In genomic region chr9:121459513-121459912, GRCh38 we compare ENCODE assay signal across 28 cellular contexts.
"Had no signal": no experiment of that assay in that cellular context is flagged by ENCODE, and none has a peak within 500 bp of the region (broad histone marks: within the 10 kb centered on the region; RNA-seq: fewer than 3 reads in every experiment).

No MANE protein-coding gene starts in this region.

- DNase-seq: activated CD4-positive, alpha-beta memory T cell treated with anti-CD3 and anti-CD28 coated beads for 36 hours; activated CD4-positive, alpha-beta T cell treated with anti-CD3 and anti-CD28 coated beads, Interleukin-2, amount 10 ng/mL, durations not matched to agents 7 days and 5 days; activated CD4-positive, CD25-positive, alpha-beta regulatory T cell; activated CD8-positive, alpha-beta memory T cell treated with anti-CD3 and anti-CD28 coated beads for 24 hours; activated effector memory CD4-positive, alpha-beta T cell treated with anti-CD3 and anti-CD28 coated beads, Interleukin-2, amount 50 U/mL, for 16 hours; activated naive CD4-positive, alpha-beta T cell treated with Interleukin-2 at 50 U/mL for 16 hours; activated naive CD8-positive, alpha-beta T cell treated with anti-CD3 and anti-CD28 coated beads, Interleukin-2, amount 50 U/mL, for 24 hours; activated T-cell treated with anti-CD3 and anti-CD28 coated beads, Interleukin-2, amount 50 U/mL, for 4 hours; amniotic stem cell; body of pancreas; central memory CD4-positive, alpha-beta T cell; MM.1S; NCI-H1105; NCI-H1436; NCI-H1694 treated with DMSO at 0.1 percent for 48 hours; NCI-H2081; NCI-H510A treated with DMSO at 0.1 percent for 48 hours; NCI-H69; NK-92 treated with Interleukin-12 subunit alpha and Interleukin-12 subunit beta, amount 100 ng/mL, for 24 hours; OCI-M1; Peyer's patch; Right ventricle myocardium superior; T-helper 17 cell; T-helper 9 cell had no signal

- ATAC-seq: activated naive CD4-positive, alpha-beta T cell treated with anti-CD3 and anti-CD28 coated beads, Interleukin-2, amount 50 U/mL, for 72 hours; activated naive CD8-positive, alpha-beta T cell treated with anti-CD3 and anti-CD28 coated beads, Interleukin-2, amount 50 U/mL, for 24 hours; activated T-cell treated with anti-CD3 and anti-CD28 coated beads, Interleukin-2, amount 50 U/mL, for 4 hours; body of pancreas; T-helper 17 cell had no signal

- H3K4me1 ChIP-seq: body of pancreas, Peyer's patch, SJSA1 had no signal

- H3K36me3 ChIP-seq: Peyer's patch, SJSA1 had no signal

- H3K27ac ChIP-seq: ascending aorta, body of pancreas, Peyer's patch, RWPE1, SJSA1 had no signal

- H3K27me3 ChIP-seq: ascending aorta, body of pancreas, Peyer's patch had no signal

- H3K27ac Mint-ChIP-seq: activated CD4-positive, alpha-beta memory T cell treated with anti-CD3 and anti-CD28 coated beads for 36 hours; activated CD4-positive, alpha-beta T cell treated with anti-CD3 and anti-CD28 coated beads, Interleukin-2, amount 10 ng/mL, durations not matched to agents 7 days and 5 days; activated naive CD4-positive, alpha-beta T cell treated with anti-CD3 and anti-CD28 coated beads, Interleukin-2, amount 50 U/mL, for 72 hours; activated naive CD8-positive, alpha-beta T cell treated with anti-CD3 and anti-CD28 coated beads, Interleukin-2, amount 50 U/mL, for 24 hours; T-helper 17 cell had no signal

- H3K9me3 Mint-ChIP-seq: activated CD4-positive, alpha-beta memory T cell treated with anti-CD3 and anti-CD28 coated beads for 36 hours; activated CD4-positive, alpha-beta T cell treated with anti-CD3 and anti-CD28 coated beads, Interleukin-2, amount 10 ng/mL, durations not matched to agents 7 days and 5 days; activated naive CD4-positive, alpha-beta T cell treated with anti-CD3 and anti-CD28 coated beads, Interleukin-2, amount 50 U/mL, for 72 hours; activated naive CD8-positive, alpha-beta T cell treated with anti-CD3 and anti-CD28 coated beads, Interleukin-2, amount 50 U/mL, for 24 hours; activated T-cell treated with anti-CD3 and anti-CD28 coated beads, Interleukin-2, amount 50 U/mL, for 4 hours had no signal

- H3K4me3 Mint-ChIP-seq: activated CD4-positive, alpha-beta memory T cell treated with anti-CD3 and anti-CD28 coated beads for 36 hours; activated CD4-positive, alpha-beta T cell treated with anti-CD3 and anti-CD28 coated beads, Interleukin-2, amount 10 ng/mL, durations not matched to agents 7 days and 5 days; activated naive CD8-positive, alpha-beta T cell treated with anti-CD3 and anti-CD28 coated beads, Interleukin-2, amount 50 U/mL, for 24 hours; activated T-cell treated with anti-CD3 and anti-CD28 coated beads, Interleukin-2, amount 50 U/mL, for 4 hours; T-helper 17 cell had no signal

- H3K4me3 ChIP-seq: ascending aorta, body of pancreas, Peyer's patch, SJSA1 had no signal

- H3K36me3 Mint-ChIP-seq: activated CD4-positive, alpha-beta memory T cell treated with anti-CD3 and anti-CD28 coated beads for 36 hours; activated naive CD4-positive, alpha-beta T cell treated with anti-CD3 and anti-CD28 coated beads, Interleukin-2, amount 50 U/mL, for 72 hours had no signal

- H3K4me1 Mint-ChIP-seq: T-helper 17 cell had no signal

- H3K9me3 ChIP-seq: ascending aorta, body of pancreas, Peyer's patch, SJSA1 had no signal
